In genomic region chr4:100095729-100096595, GRCh38 we compare ENCODE assay signal across 8 cellular contexts.
A peak's percentile ranks its signal among the peaks of the same experiment; 100 is the strongest.
DNase-seq lines count a peak whose midpoint lies in the region; ATAC-seq, FAIRE-seq and TF ChIP-seq lines count a peak whose summit lies in the region.

No MANE protein-coding gene starts in this region.

- H2BK20ac ChIP-seq in H9 (ENCODE audit: low read depth, low read length, poor library complexity, severe bottlenecking), result no peak overlapping the region

- H3K27me3 Mint-ChIP-seq in H9 (ENCODE audit: low read depth), result no peaks in the 10 kb centered on the region; the same call in 1 of the 2 replicates

- H3K36me3 ChIP-seq in Loucy (ENCODE audit: insufficient read depth, low read length) (no peaks in the 10 kb centered on the region), adipocyte (ENCODE audit: control insufficient read depth, insufficient read depth, low read length, severe bottlenecking) (no peaks in the 10 kb centered on the region), small intestine (ENCODE audit: control insufficient read depth in 2 of 2, insufficient read depth in 2 of 2, low read length in 2 of 2) (no peaks in the 10 kb centered on the region)

- no peaks in the 10 kb centered on the region for H3K79me2 ChIP-seq in H9 (ENCODE audit: insufficient read depth, low read length)
- no peaks in the 10 kb centered on the region for H3K79me2 ChIP-seq in Loucy (ENCODE audit: insufficient read depth, low read length)

- no peaks in the 10 kb centered on the region for H3K36me3 Mint-ChIP-seq in H9 (ENCODE audit: insufficient read depth in 1 of 3, low read depth in 3 of 3)

- no CpG with 5 or more reads among the region's 7 CpGs for WGBS in H9 (ENCODE audit: extremely low coverage, insufficient read length, low lambda C conversion rate)
- 11 to 20% (median 11%) methylated on average over 7 of the region's 7 CpGs for WGBS in small intestine, 3 donors

- peak; percentile 81 for TF ChIP-seq CTCF in GM12864 (IDR thresholded peaks at IDR 0.05; ENCODE audit: low read depth, low read length, missing control alignments)
- peak; percentile 78 for TF ChIP-seq CTCF in H9 (conservative IDR thresholded peaks at IDR 0.05)
- peak; percentile 83 for TF ChIP-seq CTCF in Loucy (conservative IDR thresholded peaks at IDR 0.05; ENCODE audit: low read length)

- peak; percentile 96 for ATAC-seq in left ventricle myocardium superior

- H3K27ac ChIP-seq in H9 (ENCODE audit: insufficient read length, low read depth, low read length) (no peak overlapping the region), small intestine (ENCODE audit: low read depth in 1 of 2, low read length in 1 of 2) (no peak overlapping the region)

- no peaks in the 10 kb centered on the region for H3K9me3 Mint-ChIP-seq in H9

- no peak overlapping the region for H2BK5ac ChIP-seq in H9 (ENCODE audit: insufficient read length, low read length)

- no peaks in the 10 kb centered on the region for H3K79me1 ChIP-seq in H9 (ENCODE audit: insufficient read depth, low read depth, low read length, poor library complexity, severe bottlenecking)

- no peak overlapping the region for H3K14ac ChIP-seq in H9 (ENCODE audit: insufficient read depth, low read length)

- no peaks in the 10 kb centered on the region for H3F3A ChIP-seq in Loucy (ENCODE audit: low read depth)

- no peak overlapping the region for H2BK120ac ChIP-seq in H9 (ENCODE audit: low read depth, low read length, poor library complexity, severe bottlenecking)

- H3K27me3 ChIP-seq in H9 (ENCODE audit: insufficient read depth, low read length), result no peaks in the 10 kb centered on the region
- no peaks in the 10 kb centered on the region for H3K27me3 ChIP-seq in Loucy (ENCODE audit: insufficient read depth, low read length, poor library complexity, severe bottlenecking)
- H3K27me3 ChIP-seq in adipocyte (replicated peaks; ENCODE audit: control insufficient read depth, insufficient read depth, low read length), result no peaks in the 10 kb centered on the region
- no peaks in the 10 kb centered on the region for H3K27me3 ChIP-seq in small intestine (ENCODE audit: control insufficient read depth in 2 of 2, insufficient read depth in 2 of 2, low read length in 2 of 2)

- no peaks in the 10 kb centered on the region for H3K9me2 ChIP-seq in Loucy (replicated peaks; ENCODE audit: low read depth, low read length)

- H3K23ac ChIP-seq in H9 (ENCODE audit: insufficient read length, low read depth, low read length), result no peak overlapping the region

- H2BK12ac ChIP-seq in H9 (ENCODE audit: insufficient read length, low read depth, low read length), result no peak overlapping the region

- H4K20me1 ChIP-seq in H9 (ENCODE audit: control insufficient read depth, insufficient read depth, insufficient read length), result no peaks in the 10 kb centered on the region
- no peaks in the 10 kb centered on the region for H4K20me1 ChIP-seq in Loucy (ENCODE audit: insufficient read depth, low read length, poor library complexity, severe bottlenecking)

- no peak overlapping the region for H4K8ac ChIP-seq in H9 (replicated peaks; ENCODE audit: insufficient read length, low read depth, low read length)

- H3K23me2 ChIP-seq in H9 (ENCODE audit: insufficient read length, low read depth, low read length, poor library complexity, severe bottlenecking), result no peaks in the 10 kb centered on the region

- H3K9ac ChIP-seq in H9 (ENCODE audit: extremely low read depth, insufficient read length, low read length) (no peak overlapping the region), Loucy (ENCODE audit: low read depth, low read length, poor library complexity, severe bottlenecking) (no peak overlapping the region), adipocyte (ENCODE audit: low read length) (peak overlapping the region; percentile 5)

- intact Hi-C loops in left ventricle myocardium superior (cut with micrococcal nuclease), result loop anchor here (10.0 kb wide), 1 partner anchor 649 kb away; no protein-coding TSS in a partner anchor

- DNase-seq in GM12864 (ENCODE audit: low read depth), result no peak
- peak; percentile 73 for DNase-seq in H9
- DNase-seq in SW480 (ENCODE audit: low spot score), result peak; percentile 70
- DNase-seq in adipocyte (ENCODE audit: low read depth), result peak; percentile 92
- peak; percentile 65 for DNase-seq in left ventricle myocardium superior
- DNase-seq in small intestine, result peak; percentile 52
- no peak for DNase-seq in GF-D8 (lab: John Stamatoyannopoulos, UW)

- H2AFZ ChIP-seq in H9 (ENCODE audit: low read length), result no peak overlapping the region
- peak overlapping the region; percentile 34; the same call in 1 of the 2 replicates for H2AFZ ChIP-seq in Loucy (ENCODE audit: low read length)

- H4K91ac ChIP-seq in H9 (ENCODE audit: insufficient read length, low read depth, low read length), result no peak overlapping the region

- H3K56ac ChIP-seq in H9 (ENCODE audit: insufficient read length, low read depth, low read length), result no peak overlapping the region

- H2AK5ac ChIP-seq in H9 (ENCODE audit: insufficient read length, low read length), result no peak overlapping the region

- no peak overlapping the region for H3K4me3 ChIP-seq in GM12864 (ENCODE audit: low read depth, low read length)
- H3K4me3 ChIP-seq in Loucy (ENCODE audit: low read length, poor library complexity, severe bottlenecking), result no peak overlapping the region
- peak overlapping the region; percentile 22 for H3K4me3 ChIP-seq in adipocyte (ENCODE audit: low read length)
- H3K4me3 ChIP-seq in small intestine (ENCODE audit: low read depth in 1 of 2, low read length in 2 of 2), result no peak overlapping the region

- H3K4me1 ChIP-seq in H9 (ENCODE audit: insufficient read depth, low read length), result no peaks in the 10 kb centered on the region; the same call in 1 of the 2 replicates
- H3K4me1 ChIP-seq in Loucy (ENCODE audit: insufficient read depth, low read length, poor library complexity, severe bottlenecking), result peaks cover 43% of the 10 kb centered on the region
- peaks cover 25% of the 10 kb centered on the region for H3K4me1 ChIP-seq in adipocyte (ENCODE audit: control insufficient read depth, insufficient read depth, low read length)
- no peaks in the 10 kb centered on the region for H3K4me1 ChIP-seq in small intestine (ENCODE audit: control insufficient read depth in 2 of 2, insufficient read depth in 1 of 2, low read depth in 1 of 2, low read length in 1 of 2)

- H3K4me2 ChIP-seq in H9 (ENCODE audit: insufficient read depth, insufficient read length, low read length), result no peak overlapping the region
- H3K4me2 ChIP-seq in Loucy (ENCODE audit: low read depth, low read length, poor library complexity, severe bottlenecking), result no peak overlapping the region

- no peak overlapping the region for H3T11ph ChIP-seq in H9 (ENCODE audit: low read length)

- H2BK15ac ChIP-seq in H9 (ENCODE audit: low read depth, low read length), result no peak overlapping the region

- H3K4me1 Mint-ChIP-seq in H9, result peaks cover 57 to 64% of the 10 kb centered on the region in 2 experiments

- H4K5ac ChIP-seq in H9 (ENCODE audit: insufficient read length, low read depth, low read length), result no peak overlapping the region

- H3K9me3 ChIP-seq in H9 (ENCODE audit: control insufficient read depth, low read depth, low read length) (no peaks in the 10 kb centered on the region), Loucy (ENCODE audit: insufficient read depth, low read depth, low read length) (no peaks in the 10 kb centered on the region), adipocyte (ENCODE audit: control insufficient read depth, low read length) (no peaks in the 10 kb centered on the region), small intestine (ENCODE audit: control insufficient read depth, low read depth) (no peaks in the 10 kb centered on the region)

- H3K18ac ChIP-seq in H9 (ENCODE audit: insufficient read length, low read depth, low read length), result no peak overlapping the region

- FAIRE-seq in small intestine (lab: Jason Lieb, UNC), result no peak

- H3K4ac ChIP-seq in H9 (ENCODE audit: low read depth, low read length), result no peak overlapping the region

- H3K27ac Mint-ChIP-seq in H9, result no peak overlapping the region; a peak in 1 of 7 replicates

- no peak overlapping the region for H3K4me3 Mint-ChIP-seq in H9

Comparison
In these comparisons a context has a peak if more than half of its experiments do, and no peak if none do; other contexts are left out.
1. DNase-seq: peak in H9 (single experiment), SW480 (single experiment), adipocyte (single experiment), left ventricle myocardium superior (single experiment) and small intestine (single experiment); none in GM12864 (single experiment) and GF-D8 (single experiment).
2. Peak in every context shown above with its lines, with median percentiles within 50 percentile points of each other: CTCF ChIP-seq.